In the genomic region with DNA sequence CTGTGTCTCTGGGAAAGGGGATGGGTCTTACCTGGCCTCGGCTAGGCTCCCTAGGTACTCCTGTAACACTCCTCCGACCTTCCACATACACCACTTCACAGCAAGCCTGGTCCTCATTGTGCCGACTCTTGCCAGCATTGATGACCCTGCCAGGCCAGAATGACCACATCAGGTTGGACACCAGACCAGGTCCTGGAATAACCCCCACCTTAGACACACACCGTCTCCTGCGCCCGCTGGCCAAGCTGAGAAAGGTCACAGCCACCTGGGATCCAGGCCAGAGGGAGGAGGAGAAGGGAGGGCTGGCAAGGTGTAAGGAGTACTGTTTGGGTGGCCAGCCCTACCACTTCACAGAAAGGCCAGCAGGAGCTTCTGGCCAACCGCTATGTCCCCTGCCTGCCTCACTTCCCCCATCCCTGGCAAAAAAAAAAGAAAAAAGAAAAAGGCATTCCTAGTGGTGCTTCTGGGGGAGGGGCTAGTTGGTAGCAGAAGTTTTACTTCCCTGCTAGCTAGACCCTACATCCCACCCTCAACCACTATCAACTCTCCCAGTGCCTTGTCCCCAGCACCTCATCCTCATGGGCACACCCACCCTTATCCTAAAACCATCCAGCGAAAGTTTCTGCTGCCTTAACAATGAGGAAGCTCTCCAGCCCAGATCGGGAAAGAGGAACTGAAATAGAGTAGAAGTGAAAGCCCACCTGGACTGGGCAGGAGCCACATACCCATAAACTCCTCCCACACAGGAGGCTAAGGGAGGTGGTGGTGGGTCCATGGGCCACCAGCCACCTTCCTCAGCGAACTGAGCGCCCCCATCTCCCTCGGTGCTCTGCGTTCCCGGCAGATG, we compare ENCODE assay signal across 8 cellular contexts. TPM values are rescaled to one million over a fixed set of nuclear protein-coding genes. Genes with fewer than 3 reads are reported as not detected.
DNase-seq lines count a peak whose midpoint lies in the region; ATAC-seq and TF ChIP-seq lines count a peak whose summit lies in the region.

No MANE protein-coding gene starts in this region.

- no peak for TF ChIP-seq CTCF in neural progenitor cell (IDR thresholded peaks at IDR 0.05)

- peaks cover 15% of the 10 kb centered on the region for H4K20me1 ChIP-seq in neural progenitor cell (ENCODE audit: low read depth)

- H3K36me3 ChIP-seq in duodenal mucosa (ENCODE audit: control insufficient read depth in 1 of 2, insufficient read depth in 2 of 2, low read length in 2 of 2) = no peaks in the 10 kb centered on the region
- H3K36me3 ChIP-seq in neural progenitor cell = no peaks in the 10 kb centered on the region

- H3K27me3 ChIP-seq in duodenal mucosa (ENCODE audit: control insufficient read depth in 1 of 2, insufficient read depth in 2 of 2, low read length in 2 of 2) (peaks cover 0 to 2% of the 10 kb centered on the region in 2 donors), neural progenitor cell (peaks cover 77% of the 10 kb centered on the region)

- peaks cover 23% of the 10 kb centered on the region for H3K4me1 Mint-ChIP-seq in activated T-cell treated with anti-CD3 and anti-CD28 coated beads, Interleukin-2, amount 50 U/mL, for 4 hours (ENCODE audit: low read depth)
- peaks cover 18% of the 10 kb centered on the region for H3K4me1 Mint-ChIP-seq in neural progenitor cell

- H2AFZ ChIP-seq in neural progenitor cell (replicated peaks) = peak overlapping the region; percentile 52

- H3K27ac Mint-ChIP-seq in neural progenitor cell = no peak overlapping the region

- H3K9ac ChIP-seq in duodenal mucosa (ENCODE audit: low read depth in 1 of 2, low read length in 2 of 2) (peak overlapping the region in 1 of 2 donors; percentile 44), neural progenitor cell (no peak overlapping the region)

- H3K27me3 Mint-ChIP-seq in activated T-cell treated with anti-CD3 and anti-CD28 coated beads, Interleukin-2, amount 50 U/mL, for 4 hours (ENCODE audit: low read depth) = peaks cover 13% of the 10 kb centered on the region
- H3K27me3 Mint-ChIP-seq in neural progenitor cell (ENCODE audit: insufficient read depth, low read depth) = peaks cover 30% of the 10 kb centered on the region

- no peak for ATAC-seq in activated T-cell treated with anti-CD3 and anti-CD28 coated beads, Interleukin-2, amount 50 U/mL, for 4 hours
- ATAC-seq in HG02885 (IDR thresholded peaks at IDR 0.05; ENCODE audit: poor library complexity, unreplicated experiment) = no peak

- no peaks in the 10 kb centered on the region for H3K9me3 ChIP-seq in duodenal mucosa (ENCODE audit: control insufficient read depth in 1 of 2, low read length in 2 of 2)
- no peaks in the 10 kb centered on the region for H3K9me3 ChIP-seq in neural progenitor cell (ENCODE audit: low read depth)

- H3K36me3 Mint-ChIP-seq in activated T-cell treated with anti-CD3 and anti-CD28 coated beads, Interleukin-2, amount 50 U/mL, for 4 hours (ENCODE audit: insufficient read depth) = no peaks in the 10 kb centered on the region
- peaks cover 4% of the 10 kb centered on the region for H3K36me3 Mint-ChIP-seq in neural progenitor cell

- peak overlapping the region; percentile 74 to 77 for H3K4me3 ChIP-seq in duodenal mucosa (ENCODE audit: low read depth in 1 of 2, low read length in 2 of 2)
- peak overlapping the region; percentile 60 for H3K4me3 ChIP-seq in neural progenitor cell

- no peak for DNase-seq in activated T-cell treated with anti-CD3 and anti-CD28 coated beads, Interleukin-2, amount 50 U/mL, for 4 hours
- DNase-seq in activated T-cell treated with anti-CD3 and anti-CD28 coated beads for 4 hours = no peak
- DNase-seq in NCI-H69 (lab: John Stamatoyannopoulos, UW) = peak; percentile 11
- DNase-seq in neural progenitor cell (ENCODE audit: low spot score) = peak; percentile 28
- no peak for DNase-seq in NCI-H510A treated with DMSO at 0.1 percent for 48 hours (lab: John Stamatoyannopoulos, UW)
- no peak for DNase-seq in NCI-H345 treated with DMSO at 0.1 percent for 48 hours (lab: John Stamatoyannopoulos, UW; ENCODE audit: unreplicated experiment)

- H3K9me3 Mint-ChIP-seq in activated T-cell treated with anti-CD3 and anti-CD28 coated beads, Interleukin-2, amount 50 U/mL, for 4 hours = no peaks in the 10 kb centered on the region
- no peaks in the 10 kb centered on the region for H3K9me3 Mint-ChIP-seq in neural progenitor cell

- H3K79me2 ChIP-seq in neural progenitor cell (ENCODE audit: low read depth) = no peaks in the 10 kb centered on the region

- H3K27ac ChIP-seq in duodenal mucosa (ENCODE audit: low read depth, low read length) (no peak overlapping the region), neural progenitor cell (no peak overlapping the region)

- peaks cover 14% of the 10 kb centered on the region for H3F3A ChIP-seq in neural progenitor cell (ENCODE audit: low read depth)

- H3K4me2 ChIP-seq in neural progenitor cell = peak overlapping the region; percentile 91

- H3K4me1 ChIP-seq in duodenal mucosa (ENCODE audit: control insufficient read depth in 1 of 2, insufficient read depth in 2 of 2, low read length in 2 of 2) (peaks cover 18 to 21% of the 10 kb centered on the region in 2 donors), neural progenitor cell (peaks cover 25% of the 10 kb centered on the region)

- peak overlapping the region; percentile 81 for H3K4me3 Mint-ChIP-seq in activated T-cell treated with anti-CD3 and anti-CD28 coated beads, Interleukin-2, amount 50 U/mL, for 4 hours
- H3K4me3 Mint-ChIP-seq in neural progenitor cell = peak overlapping the region; percentile 89

RNA-seq across cellular contexts. Expression of a gene that starts 1.4 kb away (rescaled TPM):
- total RNA-seq in activated T-cell treated with anti-CD3 and anti-CD28 coated beads, Interleukin-2, amount 50 U/mL, for 4 hours = under 1 TPM in 2 of 3 donors, not detected in 1; 0.16 to 0.37 TPM
- 1.8 and 2.7 TPM in 2 replicates for total RNA-seq in neural progenitor cell (ENCODE audit: low replicate concordance)

RNA-seq across cellular contexts. Expression of a gene that starts 6.8 kb away (rescaled TPM):
- total RNA-seq in activated T-cell treated with anti-CD3 and anti-CD28 coated beads, Interleukin-2, amount 50 U/mL, for 4 hours = 1 to 10 TPM; 2.3 to 8.3 (median 5.6) TPM
- 36.3 and 41.8 TPM in 2 replicates for total RNA-seq in neural progenitor cell (ENCODE audit: low replicate concordance)

RNA-seq across cellular contexts. Expression of a gene that starts 39.2 kb away (rescaled TPM):
- total RNA-seq in activated T-cell treated with anti-CD3 and anti-CD28 coated beads, Interleukin-2, amount 50 U/mL, for 4 hours = 10 to 100 TPM; 18.6 to 24.6 (median 20.8) TPM
- total RNA-seq in neural progenitor cell (ENCODE audit: low replicate concordance) = 47.5 and 92.2 TPM in 2 replicates

Comparison
In these comparisons a context has a peak if more than half of its experiments do, and no peak if none do; other contexts are left out.
1. DNase-seq: peak in NCI-H69 (single experiment) and neural progenitor cell (single experiment); none in activated T-cell treated with anti-CD3 and anti-CD28 coated beads, Interleukin-2, amount 50 U/mL, for 4 hours (single experiment), activated T-cell treated with anti-CD3 and anti-CD28 coated beads for 4 hours (single experiment), NCI-H510A treated with DMSO at 0.1 percent for 48 hours (single experiment) and NCI-H345 treated with DMSO at 0.1 percent for 48 hours (single experiment).